ENCODE assay signal across 12 cellular contexts in genomic region chr16:54430491-54431030, GRCh38.
DNase-seq lines count a peak whose midpoint lies in the region; ATAC-seq and TF ChIP-seq lines count a peak whose summit lies in the region.
"Had no signal": no experiment of that assay in that cellular context is flagged by ENCODE, and none has a peak within 500 bp of the region (broad histone marks: within the 10 kb centered on the region; RNA-seq: fewer than 3 reads in every experiment).

No MANE protein-coding gene starts in this region.

- H3K27me3 ChIP-seq in NT2/D1 (ENCODE audit: insufficient read depth, insufficient read length) (peaks cover 69% of the 10 kb centered on the region), prostate gland (replicated peaks; ENCODE audit: insufficient read depth) (no peaks in the 10 kb centered on the region), mesendoderm (ENCODE audit: insufficient read depth, low read length, poor library complexity) (no peaks in the 10 kb centered on the region)

- no peak for TF ChIP-seq POLR2A in prostate gland (IDR thresholded peaks at IDR 0.05)

- 26% methylated on average over 15 of the region's 15 CpGs for WGBS in prostate gland
- WGBS in mesendoderm (ENCODE audit: extremely low coverage, insufficient coverage, low lambda C conversion rate), result no CpG with 5 or more reads among the region's 15 CpGs

- no peak overlapping the region for H3K4me3 Mint-ChIP-seq in activated CD4-positive, alpha-beta T cell treated with anti-CD3 and anti-CD28 coated beads, Interleukin-2, amount 10 ng/mL, durations not matched to agents 24 days and 14 days
- H3K4me3 Mint-ChIP-seq: activated CD4-positive, alpha-beta T cell treated with anti-CD3 and anti-CD28 coated beads for 36 hours; stimulated activated memory B cell treated with anti-CD40 and anti-IgM and Interleukin-4, amounts not matched to agents 10 μg/mL and 1 μg/mL and 100 μg/mL, for 72 hours had no signal

- H2BK5ac ChIP-seq in mesendoderm (ENCODE audit: low read length), result no peak overlapping the region

- no peak overlapping the region for H3K4me3 ChIP-seq in NT2/D1 (ENCODE audit: insufficient read length, low read depth)
- H3K4me3 ChIP-seq in prostate gland, result no peak overlapping the region
- H3K4me3 ChIP-seq in mesendoderm (ENCODE audit: low read length), result no peak overlapping the region

- no peak for ATAC-seq in HG03342 (IDR thresholded peaks at IDR 0.05; ENCODE audit: unreplicated experiment)
- ATAC-seq: activated CD4-positive, alpha-beta T cell treated with anti-CD3 and anti-CD28 coated beads for 36 hours; stimulated activated memory B cell treated with anti-CD40 and anti-IgM and Interleukin-4, amounts not matched to agents 10 μg/mL and 1 μg/mL and 100 μg/mL, for 72 hours had no signal

- H3K79me1 ChIP-seq in mesendoderm (ENCODE audit: low read length), result no peaks in the 10 kb centered on the region

- no peak overlapping the region for H3K9ac ChIP-seq in NT2/D1 (ENCODE audit: insufficient read length, low read depth)
- no peak overlapping the region for H3K9ac ChIP-seq in mesendoderm (ENCODE audit: low read length)

- peak; percentile 82 for DNase-seq in EL
- DNase-seq in NT2/D1 (ENCODE audit: low read depth, low spot score), result peak; percentile 18
- peak; percentile 84 for DNase-seq in fibroblast of gingiva (ENCODE audit: low read depth)
- no peak for DNase-seq in prostate gland (ENCODE audit: low spot score)
- no peak for DNase-seq in activated CD4-positive, alpha-beta T cell treated with anti-CD3 and anti-CD28 coated beads, Interleukin-2, amount 10 ng/mL, durations not matched to agents 24 days and 14 days
- DNase-seq in mesendoderm, result no peak
- no peak for DNase-seq in NCI-H2081 (lab: John Stamatoyannopoulos, UW)
- DNase-seq: activated CD4-positive, alpha-beta T cell treated with anti-CD3 and anti-CD28 coated beads for 36 hours; NCI-H446 treated with DMSO at 0.1 percent for 48 hours; stimulated activated CD4-positive, alpha-beta T cell treated with anti-CD3 and anti-CD28 coated beads, Interleukin-15, amount 100 ng/mL, for 24 hours had no signal

- intact Hi-C loops in prostate gland (cut with DNase I), result no loop called here
- intact Hi-C loops in activated CD4-positive, alpha-beta T cell treated with anti-CD3 and anti-CD28 coated beads, Interleukin-2, amount 10 ng/mL, durations not matched to agents 24 days and 14 days (cut with micrococcal nuclease), result loop anchor here (10.0 kb wide), 1 partner anchor 504 kb away; the partner anchor contains the start of gene IRX5

- H2BK120ac ChIP-seq in mesendoderm (ENCODE audit: low read depth, low read length), result no peak overlapping the region

- H3K79me2 ChIP-seq in mesendoderm (ENCODE audit: control insufficient read depth, insufficient read depth, low read length), result no peaks in the 10 kb centered on the region

- H3K9me3 Mint-ChIP-seq in activated CD4-positive, alpha-beta T cell treated with anti-CD3 and anti-CD28 coated beads, Interleukin-2, amount 10 ng/mL, durations not matched to agents 24 days and 14 days, result no peaks in the 10 kb centered on the region

- H3K27ac ChIP-seq in prostate gland (peak overlapping the region; percentile 54 to 71), mesendoderm (ENCODE audit: low read depth, low read length) (no peak overlapping the region)

- no peak overlapping the region for H3K23ac ChIP-seq in mesendoderm (ENCODE audit: low read length)

- H3K4me2 ChIP-seq in mesendoderm (ENCODE audit: low read length), result no peak overlapping the region

- H3K4me1 ChIP-seq in NT2/D1 (ENCODE audit: insufficient read depth, insufficient read length) (peaks cover 9% of the 10 kb centered on the region), prostate gland (replicated peaks) (peaks cover 8% of the 10 kb centered on the region), mesendoderm (ENCODE audit: control insufficient read depth, low read depth, low read length) (peaks cover 2% of the 10 kb centered on the region)

- TF ChIP-seq CTCF in prostate gland (IDR thresholded peaks at IDR 0.05), result no peak

- no peaks in the 10 kb centered on the region for H3K4me1 Mint-ChIP-seq in activated CD4-positive, alpha-beta T cell treated with anti-CD3 and anti-CD28 coated beads, Interleukin-2, amount 10 ng/mL, durations not matched to agents 24 days and 14 days
- H3K4me1 Mint-ChIP-seq: stimulated activated memory B cell treated with anti-CD40 and anti-IgM and Interleukin-4, amounts not matched to agents 10 μg/mL and 1 μg/mL and 100 μg/mL, for 72 hours had no signal

- H3K9me3 ChIP-seq in NT2/D1 (ENCODE audit: insufficient read depth, low read length) (peaks cover 21% of the 10 kb centered on the region; the same call in 1 of the 2 replicates), prostate gland (no peaks in the 10 kb centered on the region)

- H4K8ac ChIP-seq in mesendoderm (ENCODE audit: low read depth, low read length), result no peak overlapping the region

- H3K36me3 ChIP-seq in NT2/D1 (ENCODE audit: insufficient read depth, insufficient read length, low read length) (no peaks in the 10 kb centered on the region), prostate gland (no peaks in the 10 kb centered on the region), mesendoderm (ENCODE audit: control insufficient read depth, insufficient read depth, low read length) (no peaks in the 10 kb centered on the region)

- no peak overlapping the region for H3K18ac ChIP-seq in mesendoderm (ENCODE audit: low read length)

- peaks cover 20% of the 10 kb centered on the region for H3K27me3 Mint-ChIP-seq in activated CD4-positive, alpha-beta T cell treated with anti-CD3 and anti-CD28 coated beads, Interleukin-2, amount 10 ng/mL, durations not matched to agents 24 days and 14 days
- H3K27me3 Mint-ChIP-seq: stimulated activated memory B cell treated with anti-CD40 and anti-IgM and Interleukin-4, amounts not matched to agents 10 μg/mL and 1 μg/mL and 100 μg/mL, for 72 hours had no signal

- no peak overlapping the region for H3K27ac Mint-ChIP-seq in activated CD4-positive, alpha-beta T cell treated with anti-CD3 and anti-CD28 coated beads, Interleukin-2, amount 10 ng/mL, durations not matched to agents 24 days and 14 days
- H3K27ac Mint-ChIP-seq: activated CD4-positive, alpha-beta T cell treated with anti-CD3 and anti-CD28 coated beads for 36 hours; stimulated activated memory B cell treated with anti-CD40 and anti-IgM and Interleukin-4, amounts not matched to agents 10 μg/mL and 1 μg/mL and 100 μg/mL, for 72 hours had no signal

- H2BK15ac ChIP-seq in mesendoderm (replicated peaks; ENCODE audit: low read depth), result no peak overlapping the region

- no peaks in the 10 kb centered on the region for H3K36me3 Mint-ChIP-seq in activated CD4-positive, alpha-beta T cell treated with anti-CD3 and anti-CD28 coated beads, Interleukin-2, amount 10 ng/mL, durations not matched to agents 24 days and 14 days (ENCODE audit: low read depth)
- H3K36me3 Mint-ChIP-seq: stimulated activated memory B cell treated with anti-CD40 and anti-IgM and Interleukin-4, amounts not matched to agents 10 μg/mL and 1 μg/mL and 100 μg/mL, for 72 hours had no signal

- no peak overlapping the region for H4K5ac ChIP-seq in mesendoderm (ENCODE audit: low read length)

- H2AK5ac ChIP-seq in mesendoderm (ENCODE audit: low read length), result no peak overlapping the region

- H3K4ac ChIP-seq in mesendoderm (ENCODE audit: low read depth, low read length), result no peak overlapping the region

- no peak overlapping the region for H3K56ac ChIP-seq in mesendoderm (ENCODE audit: low read length)

Comparison
In these comparisons a context has a peak if more than half of its experiments do, and no peak if none do; other contexts are left out.
1. DNase-seq: peak in EL (single experiment), NT2/D1 (single experiment) and fibroblast of gingiva (single experiment); none in prostate gland (single experiment), activated CD4-positive, alpha-beta T cell treated with anti-CD3 and anti-CD28 coated beads, Interleukin-2, amount 10 ng/mL, durations not matched to agents 24 days and 14 days (single experiment), mesendoderm (single experiment) and NCI-H2081 (0 of 2).